In genomic region chr5:152269533-152269932, GRCh38 we compare ENCODE assay signal across 29 cellular contexts.
"Had no signal": no experiment of that assay in that cellular context is flagged by ENCODE, and none has a peak within 500 bp of the region (broad histone marks: within the 10 kb centered on the region; RNA-seq: fewer than 3 reads in every experiment).

No MANE protein-coding gene starts in this region.

- H3K27me3 Mint-ChIP-seq: activated CD4-positive, alpha-beta T cell treated with anti-CD3 and anti-CD28 coated beads for 36 hours; activated CD4-positive, alpha-beta T cell treated with anti-CD3 and anti-CD28 coated beads, Interleukin-2, amount 10 ng/mL, durations not matched to agents 24 days and 14 days; activated naive CD8-positive, alpha-beta T cell treated with anti-CD3 and anti-CD28 coated beads for 36 hours; activated naive CD8-positive, alpha-beta T cell treated with anti-CD3 and anti-CD28 coated beads, Interleukin-2, amount 50 U/mL, for 24 hours; activated T-cell treated with anti-CD3 and anti-CD28 coated beads, Interleukin-2, amount 50 U/mL, for 24 hours had no signal

- H3K4me3 ChIP-seq: adrenal gland, ascending aorta, breast epithelium, cardiac muscle cell, colonic mucosa, esophagus squamous epithelium, gastroesophageal sphincter had no signal

- H3K27ac Mint-ChIP-seq: activated CD4-positive, alpha-beta memory T cell treated with anti-CD3 and anti-CD28 coated beads for 36 hours; activated CD4-positive, alpha-beta T cell treated with anti-CD3 and anti-CD28 coated beads for 36 hours; activated CD4-positive, alpha-beta T cell treated with anti-CD3 and anti-CD28 coated beads, Interleukin-2, amount 10 ng/mL, durations not matched to agents 24 days and 14 days; activated CD8-positive, alpha-beta T cell treated with anti-CD3 and anti-CD28 coated beads, Interleukin-2, amount 10 ng/mL, durations not matched to agents 7 days and 5 days; activated naive CD4-positive, alpha-beta T cell treated with anti-CD3 and anti-CD28 coated beads for 36 hours; activated naive CD4-positive, alpha-beta T cell treated with anti-CD3 and anti-CD28 coated beads, Interleukin-2, amount 50 U/mL, for 24 hours; activated naive CD8-positive, alpha-beta T cell treated with anti-CD3 and anti-CD28 coated beads for 36 hours; activated naive CD8-positive, alpha-beta T cell treated with anti-CD3 and anti-CD28 coated beads, Interleukin-2, amount 50 U/mL, for 24 hours; activated T-cell treated with anti-CD3 and anti-CD28 coated beads, Interleukin-2, amount 50 U/mL, for 24 hours; activated T-cell treated with anti-CD3 and anti-CD28 coated beads, Interleukin-2, amount 50 U/mL, for 72 hours had no signal

- H3K4me3 Mint-ChIP-seq: activated CD4-positive, alpha-beta memory T cell treated with anti-CD3 and anti-CD28 coated beads for 36 hours; activated CD4-positive, alpha-beta T cell treated with anti-CD3 and anti-CD28 coated beads for 36 hours; activated CD4-positive, alpha-beta T cell treated with anti-CD3 and anti-CD28 coated beads, Interleukin-2, amount 10 ng/mL, durations not matched to agents 24 days and 14 days; activated CD8-positive, alpha-beta T cell treated with anti-CD3 and anti-CD28 coated beads, Interleukin-2, amount 10 ng/mL, durations not matched to agents 7 days and 5 days; activated naive CD4-positive, alpha-beta T cell treated with anti-CD3 and anti-CD28 coated beads for 36 hours; activated naive CD4-positive, alpha-beta T cell treated with anti-CD3 and anti-CD28 coated beads, Interleukin-2, amount 50 U/mL, for 24 hours; activated naive CD8-positive, alpha-beta T cell treated with anti-CD3 and anti-CD28 coated beads for 36 hours; activated naive CD8-positive, alpha-beta T cell treated with anti-CD3 and anti-CD28 coated beads, Interleukin-2, amount 50 U/mL, for 24 hours; activated T-cell treated with anti-CD3 and anti-CD28 coated beads, Interleukin-2, amount 50 U/mL, for 24 hours; activated T-cell treated with anti-CD3 and anti-CD28 coated beads, Interleukin-2, amount 50 U/mL, for 72 hours; brain had no signal

- H3K9me3 ChIP-seq: adrenal gland, ascending aorta, breast epithelium, colonic mucosa, esophagus squamous epithelium, gastroesophageal sphincter had no signal

- H3K4me1 Mint-ChIP-seq: activated CD4-positive, alpha-beta T cell treated with anti-CD3 and anti-CD28 coated beads for 36 hours; activated CD4-positive, alpha-beta T cell treated with anti-CD3 and anti-CD28 coated beads, Interleukin-2, amount 10 ng/mL, durations not matched to agents 24 days and 14 days; activated naive CD4-positive, alpha-beta T cell treated with anti-CD3 and anti-CD28 coated beads, Interleukin-2, amount 50 U/mL, for 24 hours; activated naive CD8-positive, alpha-beta T cell treated with anti-CD3 and anti-CD28 coated beads for 36 hours; activated naive CD8-positive, alpha-beta T cell treated with anti-CD3 and anti-CD28 coated beads, Interleukin-2, amount 50 U/mL, for 24 hours had no signal

- H3K36me3 ChIP-seq: adrenal gland, ascending aorta, breast epithelium, cardiac muscle cell, colonic mucosa, esophagus squamous epithelium, gastroesophageal sphincter had no signal

- ATAC-seq: activated CD4-positive, alpha-beta T cell treated with anti-CD3 and anti-CD28 coated beads for 36 hours; activated CD8-positive, alpha-beta T cell treated with anti-CD3 and anti-CD28 coated beads, Interleukin-2, amount 10 ng/mL, durations not matched to agents 7 days and 5 days; activated naive CD8-positive, alpha-beta T cell treated with anti-CD3 and anti-CD28 coated beads, Interleukin-2, amount 50 U/mL, for 24 hours; activated T-cell treated with anti-CD3 and anti-CD28 coated beads, Interleukin-2, amount 50 U/mL, for 72 hours; gastroesophageal sphincter had no signal

- H3K27ac ChIP-seq: adrenal gland, ascending aorta, cardiac muscle cell, colonic mucosa, esophagus squamous epithelium, gastroesophageal sphincter had no signal

- H3K27me3 ChIP-seq: adrenal gland, ascending aorta, breast epithelium, cardiac muscle cell, colonic mucosa, esophagus squamous epithelium, gastroesophageal sphincter had no signal

- DNase-seq: activated CD4-positive, alpha-beta memory T cell treated with anti-CD3 and anti-CD28 coated beads for 36 hours; activated CD4-positive, alpha-beta T cell treated with anti-CD3 and anti-CD28 coated beads for 36 hours; activated CD4-positive, alpha-beta T cell treated with anti-CD3 and anti-CD28 coated beads, Interleukin-2, amount 10 ng/mL, durations not matched to agents 24 days and 14 days; activated CD4-positive, CD25-positive, alpha-beta regulatory T cell; activated CD4-positive, CD25-positive, alpha-beta regulatory T cell treated with anti-CD3 and anti-CD28 coated beads, Interleukin-2, amount 50 U/mL, for 72 hours; activated CD8-positive, alpha-beta memory T cell treated with anti-CD3 and anti-CD28 coated beads, Interleukin-2, amount 50 U/mL, for 48 hours; activated CD8-positive, alpha-beta T cell treated with anti-CD3 and anti-CD28 coated beads, Interleukin-2, amount 10 ng/mL, durations not matched to agents 7 days and 5 days; activated naive CD4-positive, alpha-beta T cell treated with anti-CD3 and anti-CD28 coated beads for 36 hours; activated naive CD8-positive, alpha-beta T cell treated with anti-CD3 and anti-CD28 coated beads for 36 hours; activated naive CD8-positive, alpha-beta T cell treated with anti-CD3 and anti-CD28 coated beads, Interleukin-2, amount 50 U/mL, for 24 hours; activated T-cell treated with anti-CD3 and anti-CD28 coated beads for 4 hours; activated T-cell treated with anti-CD3 and anti-CD28 coated beads, Interleukin-2, amount 50 U/mL, for 24 hours; activated T-cell treated with anti-CD3 and anti-CD28 coated beads, Interleukin-2, amount 50 U/mL, for 72 hours; adrenal gland; central memory CD4-positive, alpha-beta T cell; cerebellar nuclear complex; colonic mucosa; effector CD8-positive, alpha-beta T cell; esophagus squamous epithelium; foreskin melanocyte; T-helper 2 cell had no signal

- H3K36me3 Mint-ChIP-seq: activated CD4-positive, alpha-beta memory T cell treated with anti-CD3 and anti-CD28 coated beads for 36 hours; activated naive CD4-positive, alpha-beta T cell treated with anti-CD3 and anti-CD28 coated beads, Interleukin-2, amount 50 U/mL, for 24 hours; activated naive CD8-positive, alpha-beta T cell treated with anti-CD3 and anti-CD28 coated beads for 36 hours; brain had no signal

- H3K4me1 ChIP-seq: adrenal gland, colonic mucosa, esophagus squamous epithelium, gastroesophageal sphincter had no signal

- FAIRE-seq: endometrium, endothelial cell of umbilical vein had no signal

- H3K9me3 Mint-ChIP-seq: activated CD4-positive, alpha-beta memory T cell treated with anti-CD3 and anti-CD28 coated beads for 36 hours; activated CD4-positive, alpha-beta T cell treated with anti-CD3 and anti-CD28 coated beads, Interleukin-2, amount 10 ng/mL, durations not matched to agents 24 days and 14 days; activated naive CD4-positive, alpha-beta T cell treated with anti-CD3 and anti-CD28 coated beads for 36 hours; activated naive CD4-positive, alpha-beta T cell treated with anti-CD3 and anti-CD28 coated beads, Interleukin-2, amount 50 U/mL, for 24 hours; activated naive CD8-positive, alpha-beta T cell treated with anti-CD3 and anti-CD28 coated beads for 36 hours; activated naive CD8-positive, alpha-beta T cell treated with anti-CD3 and anti-CD28 coated beads, Interleukin-2, amount 50 U/mL, for 24 hours; activated T-cell treated with anti-CD3 and anti-CD28 coated beads, Interleukin-2, amount 50 U/mL, for 24 hours; brain had no signal
